ENCODE assay signal across 10 cellular contexts in the genomic region with DNA sequence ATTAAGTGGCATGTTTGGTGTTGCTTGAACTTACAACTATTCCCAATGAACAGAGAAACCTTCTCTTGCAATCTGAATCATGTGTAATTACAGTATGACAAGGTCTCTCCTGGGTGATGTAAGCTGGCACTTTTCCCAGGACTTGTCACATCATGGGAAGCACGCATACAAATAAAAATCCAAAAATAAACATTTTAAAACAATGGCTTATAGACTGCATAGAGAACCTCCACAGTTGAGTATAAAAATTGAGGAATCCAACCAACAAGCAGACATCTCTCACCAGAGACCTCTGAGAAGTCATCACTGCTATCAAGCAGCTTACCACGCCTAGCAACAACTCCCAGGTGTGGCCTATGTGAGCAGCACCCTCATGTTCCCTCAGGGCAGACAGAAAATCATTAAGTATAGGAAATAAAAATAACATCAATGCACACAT. TPM values are rescaled to one million over a fixed set of nuclear protein-coding genes. Genes with fewer than 3 reads are reported as not detected.
A peak's percentile ranks its signal among the peaks of the same experiment; 100 is the strongest.
DNase-seq lines count a peak whose midpoint lies in the region; ATAC-seq, FAIRE-seq and TF ChIP-seq lines count a peak whose summit lies in the region.
"Had no signal": no experiment of that assay in that cellular context is flagged by ENCODE, and none has a peak within 500 bp of the region (broad histone marks: within the 10 kb centered on the region; RNA-seq: fewer than 3 reads in every experiment).

No MANE protein-coding gene starts in this region.

- H3K79me1 ChIP-seq in mesendoderm (ENCODE audit: low read length): no peaks in the 10 kb centered on the region

- no peak for TF ChIP-seq RAD21 in A549 (conservative IDR thresholded peaks at IDR 0.05 in 1 of 2, IDR thresholded peaks at IDR 0.05 in 1 of 2)

- no peak overlapping the region for H3K18ac ChIP-seq in mesendoderm (ENCODE audit: low read length)

- peaks cover 7% of the 10 kb centered on the region for H3K36me3 Mint-ChIP-seq in T-cell
- peaks cover 0 to 1% of the 10 kb centered on the region in 2 donors for H3K36me3 Mint-ChIP-seq in stimulated activated naive B cell treated with anti-CD40 and anti-IgM and Interleukin-4, amounts not matched to agents 10 μg/mL and 1 μg/mL and 100 μg/mL, for 72 hours

- no peak for TF ChIP-seq POLR2A in A549 (IDR thresholded peaks at IDR 0.05; ENCODE audit: low read length)
- TF ChIP-seq POLR2A in gastroesophageal sphincter (IDR thresholded peaks at IDR 0.05): no peak

- TF ChIP-seq EP300 in A549 (IDR thresholded peaks at IDR 0.05): peak in 1 of 2 experiments; percentile 13; a peak in 1 of 5 replicates
- no peak for TF ChIP-seq EP300 in gastroesophageal sphincter (IDR thresholded peaks at IDR 0.05)

- no peaks in the 10 kb centered on the region for H3K9me3 Mint-ChIP-seq in T-cell
- no peaks in the 10 kb centered on the region for H3K9me3 Mint-ChIP-seq in stimulated activated naive B cell treated with anti-CD40 and anti-IgM and Interleukin-4, amounts not matched to agents 10 μg/mL and 1 μg/mL and 100 μg/mL, for 72 hours

- no peak overlapping the region for H3K56ac ChIP-seq in mesendoderm (ENCODE audit: low read length)

- CTCF ChIA-PET in A549 (lab: Yijun Ruan, JAX): interaction anchor here (1.2 to 3.0 kb wide), 5 partner anchors 13 to 262 kb away, joined by 3 to 9 read pairs (median 5); no protein-coding TSS in a partner anchor
- CTCF ChIA-PET in T-cell (lab: Charles Lee): interaction anchor here (0.7 to 1.9 kb wide), 6 partner anchors 9 to 67 kb away, joined by 3 to 8 read pairs (median 5); no protein-coding TSS in a partner anchor

- H2AK5ac ChIP-seq in mesendoderm (ENCODE audit: low read length): no peak overlapping the region

- H3K4me3 Mint-ChIP-seq in T-cell: peak overlapping the region; percentile 55 to 98 (median 96)
- H3K4me3 Mint-ChIP-seq in stimulated activated naive B cell treated with anti-CD40 and anti-IgM and Interleukin-4, amounts not matched to agents 10 μg/mL and 1 μg/mL and 100 μg/mL, for 72 hours: no peak overlapping the region

- H3K4me3 ChIP-seq in A549 (peak overlapping the region; percentile 14; the same call in 1 of the 3 replicates), gastroesophageal sphincter (no peak overlapping the region), mesendoderm (ENCODE audit: low read length) (no peak overlapping the region)
- H3K4me3 ChIP-seq: PC-9 had no signal

- 19% methylated on average over 2 of the region's 2 CpGs for whole genome bisulfite sequencing in A549 (ENCODE audit: missing lambda C conversion rate)
- 11 to 50% methylated on average over 1 to 2 of the region's 2 CpGs for WGBS in gastroesophageal sphincter (ENCODE audit: low coverage in 1 of 2), 2 donors
- no CpG with 5 or more reads among the region's 2 CpGs for WGBS in mesendoderm (ENCODE audit: extremely low coverage, insufficient coverage, low lambda C conversion rate)

- H3K4me2 ChIP-seq in A549: peak overlapping the region; percentile 92
- H3K4me2 ChIP-seq in mesendoderm (ENCODE audit: low read length): no peak overlapping the region
- H3K4me2 ChIP-seq: PC-9 had no signal

- no peak overlapping the region for H2BK15ac ChIP-seq in mesendoderm (replicated peaks; ENCODE audit: low read depth)

- H3K36me3 ChIP-seq in gastroesophageal sphincter: no peaks in the 10 kb centered on the region
- H3K36me3 ChIP-seq in mesendoderm (ENCODE audit: control insufficient read depth, insufficient read depth, low read length): no peaks in the 10 kb centered on the region

- peaks cover 53 to 71% (median 56%) of the 10 kb centered on the region in 3 donors for H3K4me1 Mint-ChIP-seq in T-cell
- peaks cover 7 to 28% of the 10 kb centered on the region in 2 donors for H3K4me1 Mint-ChIP-seq in stimulated activated naive B cell treated with anti-CD40 and anti-IgM and Interleukin-4, amounts not matched to agents 10 μg/mL and 1 μg/mL and 100 μg/mL, for 72 hours

- no peak for FAIRE-seq in A549 (lab: Jason Lieb, UNC)

- no peak overlapping the region for H2BK120ac ChIP-seq in mesendoderm (ENCODE audit: low read depth, low read length)

- POLR2A ChIA-PET in A549 (lab: Yijun Ruan, JAX): no interaction called here
- POLR2A ChIA-PET in T-cell (lab: Charles Lee): interaction anchor here (0.7 to 1.8 kb wide), 3 partner anchors 8 to 66 kb away, joined by 3 to 8 read pairs (median 4); partner anchors contain the start of gene FOCAD (in 1 of the 2)

- H3K9ac ChIP-seq in mesendoderm (ENCODE audit: low read length): no peak overlapping the region

- peak overlapping the region; percentile 19 to 32; a peak in 2 of 6 replicates for H3K27ac ChIP-seq in A549
- H3K27ac ChIP-seq in gastroesophageal sphincter: peak overlapping the region in 3 of 4 donors; percentile 32 to 96 (median 92)
- H3K27ac ChIP-seq in mesendoderm (ENCODE audit: low read depth, low read length): no peak overlapping the region

- H3K27me3 ChIP-seq in gastroesophageal sphincter (no peaks in the 10 kb centered on the region), mesendoderm (ENCODE audit: insufficient read depth, low read length, poor library complexity) (peaks cover 13% of the 10 kb centered on the region)

- H3K9me3 ChIP-seq in A549 (no peaks in the 10 kb centered on the region), gastroesophageal sphincter (no peaks in the 10 kb centered on the region)

- H3K4me1 ChIP-seq in A549 (peaks cover 57% of the 10 kb centered on the region), gastroesophageal sphincter (peaks cover 0 to 59% (median 6%) of the 10 kb centered on the region in 3 donors), mesendoderm (ENCODE audit: control insufficient read depth, low read depth, low read length) (no peaks in the 10 kb centered on the region)

- ATAC-seq in A549 (no peak), T-cell (replicated peaks in 1 of 4) (no peak), gastroesophageal sphincter (no peak), HG02852 (IDR thresholded peaks at IDR 0.05; ENCODE audit: unreplicated experiment) (no peak)
- ATAC-seq in stimulated activated naive B cell treated with anti-CD40 and anti-IgM and Interleukin-4, amounts not matched to agents 10 μg/mL and 1 μg/mL and 100 μg/mL, for 72 hours (replicated peaks): no peak

- H4K8ac ChIP-seq in mesendoderm (ENCODE audit: low read depth, low read length): no peak overlapping the region

- TF ChIP-seq CTCF in A549 (IDR thresholded peaks at IDR 0.05) (no peak), gastroesophageal sphincter (IDR thresholded peaks at IDR 0.05) (no peak)

- H3K79me2 ChIP-seq in mesendoderm (ENCODE audit: control insufficient read depth, insufficient read depth, low read length): no peaks in the 10 kb centered on the region

- peak overlapping the region; percentile 44 to 88 for H3K27ac Mint-ChIP-seq in T-cell
- H3K27ac Mint-ChIP-seq in stimulated activated naive B cell treated with anti-CD40 and anti-IgM and Interleukin-4, amounts not matched to agents 10 μg/mL and 1 μg/mL and 100 μg/mL, for 72 hours: no peak overlapping the region

- H4K5ac ChIP-seq in mesendoderm (ENCODE audit: low read length): no peak overlapping the region

- no peak overlapping the region for H3K4ac ChIP-seq in mesendoderm (ENCODE audit: low read depth, low read length)

- no peak overlapping the region for H3K23ac ChIP-seq in mesendoderm (ENCODE audit: low read length)

- peak; percentile 18 to 66 for DNase-seq in A549 (ENCODE audit: low read depth in 1 of 2, low spot score in 1 of 2)
- peak; percentile 64 for DNase-seq in H4 (ENCODE audit: low spot score)
- peak in 1 of 34 experiments; percentile 6 for DNase-seq in T-cell
- DNase-seq in mesendoderm: no peak
- no peak for DNase-seq in stimulated activated naive B cell treated with anti-CD40 and anti-IgM and Interleukin-4, amounts not matched to agents 10 μg/mL and 1 μg/mL and 100 μg/mL, for 72 hours
- no peak for DNase-seq in hepatic stellate cell (ENCODE audit: low spot score)
- DNase-seq: activated gamma-delta T cell treated with Interleukin-2 at 50 U/mL for 16 hours had no signal

- H2BK5ac ChIP-seq in mesendoderm (ENCODE audit: low read length): no peak overlapping the region

- H3K27me3 Mint-ChIP-seq in T-cell: no peaks in the 10 kb centered on the region
- H3K27me3 Mint-ChIP-seq in stimulated activated naive B cell treated with anti-CD40 and anti-IgM and Interleukin-4, amounts not matched to agents 10 μg/mL and 1 μg/mL and 100 μg/mL, for 72 hours: peaks cover 0 to 25% of the 10 kb centered on the region in 2 donors

TF ChIP-seq in A549, 52 proteins besides CTCF, POLR2A, EP300 and RAD21:
- TF ChIP-seq CEBPB (IDR thresholded peaks at IDR 0.05) (peak; percentile 12 to 47; a peak in 1 of 4 replicates), FOSL2 (IDR thresholded peaks at IDR 0.05) (no peak), FOSL2 (CRISPR knock-in tag; IDR thresholded peaks at IDR 0.05) (peak; percentile 61), JUNB (IDR thresholded peaks at IDR 0.05) (peak; percentile 24; the same call in 1 of the 2 replicates), GATA3 (IDR thresholded peaks at IDR 0.05; ENCODE audit: borderline replicate concordance) (peak; percentile 48; the same call in 1 of the 2 replicates)
- TF ChIP-seq, protein P1, sequence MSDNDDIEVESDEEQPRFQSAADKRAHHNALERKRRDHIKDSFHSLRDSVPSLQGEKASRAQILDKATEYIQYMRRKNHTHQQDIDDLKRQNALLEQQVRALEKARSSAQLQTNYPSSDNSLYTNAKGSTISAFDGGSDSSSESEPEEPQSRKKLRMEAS (IDR thresholded peaks at IDR 0.05): 0 out of 2 replicates have a peak, but pooled peaks have one; percentile 28
- TF ChIP-seq, protein P2, sequence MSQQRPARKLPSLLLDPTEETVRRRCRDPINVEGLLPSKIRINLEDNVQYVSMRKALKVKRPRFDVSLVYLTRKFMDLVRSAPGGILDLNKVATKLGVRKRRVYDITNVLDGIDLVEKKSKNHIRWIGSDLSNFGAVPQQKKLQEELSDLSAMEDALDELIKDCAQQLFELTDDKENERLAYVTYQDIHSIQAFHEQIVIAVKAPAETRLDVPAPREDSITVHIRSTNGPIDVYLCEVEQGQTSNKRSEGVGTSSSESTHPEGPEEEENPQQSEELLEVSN (IDR thresholded peaks at IDR 0.05; ENCODE audit: borderline replicate concordance, low read depth): no peak

RNA-seq across cellular contexts. Expression of gene MLLT3, which starts 3.9 kb away (rescaled TPM):
- polyA plus RNA-seq in A549 (2011; rRNA removed) (47.6 and 50.8 TPM in 2 replicates), A549 (2017; fragmentation: RNase III; extraction: RNeasy Plus Mini Kit Qiagen cat#74134 plus additional on column Dnase treatment) (13.0 to 15.3 TPM (median 14.3 TPM) in 3 replicates)
- 9.0 and 10.1 TPM in 2 replicates for polyA plus RNA-seq in A549 (2012; cell fraction: cytosol; rRNA removed)
- polyA plus RNA-seq in A549 (2012; cell fraction: nucleus; rRNA removed): 3.3 and 3.6 TPM in 2 replicates
- 23.0 and 23.6 TPM in 2 replicates for polyA minus RNA-seq in A549 (2011; rRNA and poly(A)+ RNA removed)
- 8.9 and 10.2 TPM in 2 replicates for total RNA-seq in H4 (2014; rRNA removed; shearing (Covaris generic))
- total RNA-seq in T-cell (10 to 100 TPM; 51.8 to 96.6 (median 58.9) TPM), gastroesophageal sphincter (10 to 100 TPM; 21.2 to 37.2 (median 29.6) TPM)
- 1.8 TPM for polyA plus RNA-seq in mesendoderm (2013, experiment 1 of 2)
- 2.0 TPM for polyA plus RNA-seq in mesendoderm (2013, experiment 2 of 2)

Comparison
In these comparisons a context has a peak if more than half of its experiments do, and no peak if none do; other contexts are left out.
1. DNase-seq: peak in A549 (2 of 2) and H4 (single experiment); none in mesendoderm (single experiment), stimulated activated naive B cell treated with anti-CD40 and anti-IgM and Interleukin-4, amounts not matched to agents 10 μg/mL and 1 μg/mL and 100 μg/mL, for 72 hours (single experiment) and hepatic stellate cell (single experiment).
2. H3K4me3 Mint-ChIP-seq: peak in T-cell (3 of 3); none in stimulated activated naive B cell treated with anti-CD40 and anti-IgM and Interleukin-4, amounts not matched to agents 10 μg/mL and 1 μg/mL and 100 μg/mL, for 72 hours (0 of 2).